ENCODE assay signal across 8 cellular contexts in genomic region chr3:117439812-117440211, GRCh38.
DNase-seq lines count a peak whose midpoint lies in the region; ATAC-seq, FAIRE-seq and TF ChIP-seq lines count a peak whose summit lies in the region.

No MANE protein-coding gene starts in this region.

- no peak overlapping the region for H3K27ac ChIP-seq in mesendoderm (ENCODE audit: low read depth, low read length)

- H3K4me1 ChIP-seq in adipocyte (ENCODE audit: control insufficient read depth, insufficient read depth, low read length) (peaks cover 6% of the 10 kb centered on the region), mesendoderm (ENCODE audit: control insufficient read depth, low read depth, low read length) (no peaks in the 10 kb centered on the region)

- H3K79me1 ChIP-seq in mesendoderm (ENCODE audit: low read length) = no peaks in the 10 kb centered on the region

- H3K4me3 Mint-ChIP-seq in mesothelial cell of epicardium = no peak overlapping the region

- H3K23ac ChIP-seq in mesendoderm (ENCODE audit: low read length) = no peak overlapping the region

- no peaks in the 10 kb centered on the region for H3K36me3 Mint-ChIP-seq in mesothelial cell of epicardium

- no peak overlapping the region for H4K8ac ChIP-seq in mesendoderm (ENCODE audit: low read depth, low read length)

- no peaks in the 10 kb centered on the region for H3K79me2 ChIP-seq in mesendoderm (ENCODE audit: control insufficient read depth, insufficient read depth, low read length)

- no peak overlapping the region for H2BK120ac ChIP-seq in mesendoderm (ENCODE audit: low read depth, low read length)

- no peak for FAIRE-seq in H54 (lab: Jason Lieb, UNC)

- no peaks in the 10 kb centered on the region for H3K9me3 Mint-ChIP-seq in mesothelial cell of epicardium

- H3K27ac Mint-ChIP-seq in mesothelial cell of epicardium = no peak overlapping the region

- no peak for TF ChIP-seq CTCF in mesothelial cell of epicardium (IDR thresholded peaks at IDR 0.05; ENCODE audit: unreplicated experiment)

- H3K36me3 ChIP-seq in adipocyte (ENCODE audit: control insufficient read depth, insufficient read depth, low read length, severe bottlenecking) = no peaks in the 10 kb centered on the region
- H3K36me3 ChIP-seq in mesendoderm (ENCODE audit: control insufficient read depth, insufficient read depth, low read length) = no peaks in the 10 kb centered on the region

- ATAC-seq in HG03175 (IDR thresholded peaks at IDR 0.05; ENCODE audit: unreplicated experiment) (no peak), HG02610 (IDR thresholded peaks at IDR 0.05; ENCODE audit: unreplicated experiment) (no peak)

- WGBS in mesendoderm (ENCODE audit: extremely low coverage, insufficient coverage, low lambda C conversion rate) = no CpG with 5 or more reads among the region's 3 CpGs

- no peak overlapping the region for H3K4me2 ChIP-seq in mesendoderm (ENCODE audit: low read length)

- H3K4me3 ChIP-seq in adipocyte (ENCODE audit: low read length) (no peak overlapping the region), mesendoderm (ENCODE audit: low read length) (no peak overlapping the region)

- DNase-seq in D341Med (ENCODE audit: low spot score) = peak; percentile 82
- peak; percentile 99 for DNase-seq in NCI-H1436 treated with DMSO at 0.1 percent for 48 hours (lab: John Stamatoyannopoulos, UW)
- peak; percentile 43 for DNase-seq in adipocyte (ENCODE audit: low read depth)
- DNase-seq in mesendoderm = peak; percentile 71
- DNase-seq in mesothelial cell of epicardium (ENCODE audit: low spot score in 2 of 2, unreplicated experiment in 2 of 2) = no peak
- no peak for DNase-seq in H54 (ENCODE audit: insufficient read length, low spot score)

- H3K9ac ChIP-seq in adipocyte (ENCODE audit: low read length) = no peak overlapping the region
- H3K9ac ChIP-seq in mesendoderm (ENCODE audit: low read length) = no peak overlapping the region

- no peaks in the 10 kb centered on the region for H3K9me3 ChIP-seq in adipocyte (ENCODE audit: control insufficient read depth, low read length)

- H3K56ac ChIP-seq in mesendoderm (ENCODE audit: low read length) = no peak overlapping the region

- H2BK5ac ChIP-seq in mesendoderm (ENCODE audit: low read length) = no peak overlapping the region

- peaks cover 14% of the 10 kb centered on the region for H3K4me1 Mint-ChIP-seq in mesothelial cell of epicardium

- H2BK15ac ChIP-seq in mesendoderm (replicated peaks; ENCODE audit: low read depth) = no peak overlapping the region

- no peak overlapping the region for H4K5ac ChIP-seq in mesendoderm (ENCODE audit: low read length)

- no peak for TF ChIP-seq POLR2A in H54 (IDR thresholded peaks at IDR 0.05; ENCODE audit: low read depth, low read length)

- H3K4ac ChIP-seq in mesendoderm (ENCODE audit: low read depth, low read length) = no peak overlapping the region

- no peak overlapping the region for H3K18ac ChIP-seq in mesendoderm (ENCODE audit: low read length)

- H3K27me3 Mint-ChIP-seq in mesothelial cell of epicardium (ENCODE audit: low read depth) = peaks cover 8% of the 10 kb centered on the region

- H3K27me3 ChIP-seq in adipocyte (replicated peaks; ENCODE audit: control insufficient read depth, insufficient read depth, low read length) (no peaks in the 10 kb centered on the region), mesendoderm (ENCODE audit: insufficient read depth, low read length, poor library complexity) (no peaks in the 10 kb centered on the region)

- no peak overlapping the region for H2AK5ac ChIP-seq in mesendoderm (ENCODE audit: low read length)

Comparison
In these comparisons a context has a peak if more than half of its experiments do, and no peak if none do; other contexts are left out.
1. DNase-seq: peak in D341Med (single experiment), NCI-H1436 treated with DMSO at 0.1 percent for 48 hours (single experiment), adipocyte (single experiment) and mesendoderm (single experiment); none in mesothelial cell of epicardium (0 of 2) and H54 (single experiment).